ENCODE assay signal across 8 cellular contexts in the genomic region with DNA sequence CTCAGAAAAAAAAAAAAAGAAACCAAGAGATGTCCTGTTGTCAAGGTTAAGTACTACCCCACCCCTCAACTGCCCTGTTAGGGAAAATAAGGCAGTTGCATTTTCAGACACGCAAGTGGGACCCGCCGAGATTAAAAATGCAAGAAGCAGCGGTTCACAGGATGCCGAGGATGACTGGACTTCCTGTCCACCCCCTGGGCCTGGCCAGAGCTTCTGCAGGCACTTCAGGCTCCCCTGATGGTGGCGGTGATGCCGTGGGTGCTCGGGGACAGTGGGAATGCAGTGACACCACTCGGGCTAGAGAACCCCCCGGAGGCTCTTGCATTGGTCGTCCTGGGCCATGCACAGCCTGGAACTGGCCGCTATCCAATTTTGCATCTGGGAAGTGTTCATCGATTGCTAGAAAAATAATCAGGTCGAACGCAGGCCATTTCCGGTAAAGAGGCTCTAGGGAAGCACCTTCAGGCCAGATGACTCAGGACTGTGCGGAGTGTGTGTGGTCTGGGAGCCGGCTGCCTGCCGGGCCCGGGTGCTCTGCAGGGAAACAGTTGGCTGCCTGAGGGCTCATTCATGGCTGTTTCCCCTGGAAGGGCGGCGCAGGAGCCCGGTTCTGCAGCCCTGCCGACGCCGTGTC. TPM values are rescaled to one million over a fixed set of nuclear protein-coding genes. Genes with fewer than 3 reads are reported as not detected.
DNase-seq lines count a peak whose midpoint lies in the region; ATAC-seq and TF ChIP-seq lines count a peak whose summit lies in the region.

No MANE protein-coding gene starts in this region.

- H3K27ac Mint-ChIP-seq in activated naive CD4-positive, alpha-beta T cell treated with anti-CD3 and anti-CD28 coated beads for 36 hours = no peak overlapping the region
- no peak overlapping the region for H3K27ac Mint-ChIP-seq in glutamatergic neuron (ENCODE audit: unreplicated experiment)
- no peak overlapping the region for H3K27ac Mint-ChIP-seq in activated T-helper 1 cell treated with anti-CD3 and anti-CD28 coated beads, Interleukin-12 subunit alpha, Interleukin-12 subunit beta, Interleukin-2, Interleukin-4 antibody, amounts not matched to agents 30 ng/mL and 10 ng/mL and 1 ng/mL, durations not matched to agents 14 hours and 24 hours and 36 hours

- no peaks in the 10 kb centered on the region for H3K27me3 ChIP-seq in testis

- CTCF ChIA-PET in activated naive CD4-positive, alpha-beta T cell treated with anti-CD3 and anti-CD28 coated beads for 36 hours (lab: Charles Lee) = interaction anchor here (0.6 kb wide), 1 partner anchor 93 kb away, joined by 3 read pairs; no protein-coding TSS in a partner anchor

- H3K4me3 Mint-ChIP-seq in activated naive CD4-positive, alpha-beta T cell treated with anti-CD3 and anti-CD28 coated beads for 36 hours = no peak overlapping the region
- no peak overlapping the region for H3K4me3 Mint-ChIP-seq in glutamatergic neuron (ENCODE audit: unreplicated experiment)
- no peak overlapping the region for H3K4me3 Mint-ChIP-seq in activated T-helper 1 cell treated with anti-CD3 and anti-CD28 coated beads, Interleukin-12 subunit alpha, Interleukin-12 subunit beta, Interleukin-2, Interleukin-4 antibody, amounts not matched to agents 30 ng/mL and 10 ng/mL and 1 ng/mL, durations not matched to agents 14 hours and 24 hours and 36 hours

- H3K4me3 ChIP-seq in testis = no peak overlapping the region

- no peak for TF ChIP-seq POLR2A in testis (IDR thresholded peaks at IDR 0.05)

- H3K9me3 Mint-ChIP-seq in activated naive CD4-positive, alpha-beta T cell treated with anti-CD3 and anti-CD28 coated beads for 36 hours = no peaks in the 10 kb centered on the region
- H3K9me3 Mint-ChIP-seq in glutamatergic neuron (ENCODE audit: unreplicated experiment) = peaks cover 12% of the 10 kb centered on the region
- H3K9me3 Mint-ChIP-seq in activated T-helper 1 cell treated with anti-CD3 and anti-CD28 coated beads, Interleukin-12 subunit alpha, Interleukin-12 subunit beta, Interleukin-2, Interleukin-4 antibody, amounts not matched to agents 30 ng/mL and 10 ng/mL and 1 ng/mL, durations not matched to agents 14 hours and 24 hours and 36 hours = no peaks in the 10 kb centered on the region

- H3K4me1 Mint-ChIP-seq in activated naive CD4-positive, alpha-beta T cell treated with anti-CD3 and anti-CD28 coated beads for 36 hours (ENCODE audit: low read depth) = peaks cover 19% of the 10 kb centered on the region
- no peaks in the 10 kb centered on the region for H3K4me1 Mint-ChIP-seq in glutamatergic neuron (ENCODE audit: low read depth, unreplicated experiment)
- peaks cover 23% of the 10 kb centered on the region for H3K4me1 Mint-ChIP-seq in activated T-helper 1 cell treated with anti-CD3 and anti-CD28 coated beads, Interleukin-12 subunit alpha, Interleukin-12 subunit beta, Interleukin-2, Interleukin-4 antibody, amounts not matched to agents 30 ng/mL and 10 ng/mL and 1 ng/mL, durations not matched to agents 14 hours and 24 hours and 36 hours (ENCODE audit: low read depth)

- no peaks in the 10 kb centered on the region for H3K4me1 ChIP-seq in testis

- TF ChIP-seq CTCF in glutamatergic neuron (IDR thresholded peaks at IDR 0.05; ENCODE audit: partially characterized antibody, unreplicated experiment) (no peak), testis (IDR thresholded peaks at IDR 0.05) (no peak)

- no peaks in the 10 kb centered on the region for H3K9me3 ChIP-seq in testis

- ATAC-seq in HG02938 (IDR thresholded peaks at IDR 0.05; ENCODE audit: unreplicated experiment) (no peak), HG03280 (IDR thresholded peaks at IDR 0.05; ENCODE audit: unreplicated experiment) (no peak)

- DNase-seq in activated naive CD4-positive, alpha-beta T cell treated with anti-CD3 and anti-CD28 coated beads for 36 hours = peak; percentile 34
- no peak for DNase-seq in activated naive CD4-positive, alpha-beta T cell (lab: John Stamatoyannopoulos, UW)
- DNase-seq in SKM-1 (lab: John Stamatoyannopoulos, UW; ENCODE audit: unreplicated experiment) (peak; percentile 85), glutamatergic neuron (peak; percentile 35), testis (peak; percentile 35)
- no peak for DNase-seq in activated T-helper 1 cell treated with anti-CD3 and anti-CD28 coated beads, Interleukin-12 subunit alpha, Interleukin-12 subunit beta, Interleukin-2, Interleukin-4 antibody, amounts not matched to agents 30 ng/mL and 10 ng/mL and 1 ng/mL, durations not matched to agents 14 hours and 24 hours and 36 hours (ENCODE audit: low spot score)

- peaks cover 4% of the 10 kb centered on the region for H3K27me3 Mint-ChIP-seq in activated naive CD4-positive, alpha-beta T cell treated with anti-CD3 and anti-CD28 coated beads for 36 hours (ENCODE audit: low read depth)
- H3K27me3 Mint-ChIP-seq in glutamatergic neuron (ENCODE audit: unreplicated experiment) = peaks cover 8% of the 10 kb centered on the region
- H3K27me3 Mint-ChIP-seq in activated T-helper 1 cell treated with anti-CD3 and anti-CD28 coated beads, Interleukin-12 subunit alpha, Interleukin-12 subunit beta, Interleukin-2, Interleukin-4 antibody, amounts not matched to agents 30 ng/mL and 10 ng/mL and 1 ng/mL, durations not matched to agents 14 hours and 24 hours and 36 hours (ENCODE audit: insufficient read depth) = no peaks in the 10 kb centered on the region

- intact Hi-C loops in activated naive CD4-positive, alpha-beta T cell treated with anti-CD3 and anti-CD28 coated beads for 36 hours (cut with micrococcal nuclease) = no loop called here
- intact Hi-C loops in testis (cut with DNase I; ENCODE audit: low total_unique reads) = no loop called here
- intact Hi-C loops in activated T-helper 1 cell treated with anti-CD3 and anti-CD28 coated beads, Interleukin-12 subunit alpha, Interleukin-12 subunit beta, Interleukin-2, Interleukin-4 antibody, amounts not matched to agents 30 ng/mL and 10 ng/mL and 1 ng/mL, durations not matched to agents 14 hours and 24 hours and 36 hours (cut with micrococcal nuclease) = no loop called here

- H3K27ac ChIP-seq in testis = no peak overlapping the region

- H3K36me3 ChIP-seq in testis (ENCODE audit: low read depth, missing control alignments) = no peaks in the 10 kb centered on the region

- H3K36me3 Mint-ChIP-seq in activated naive CD4-positive, alpha-beta T cell treated with anti-CD3 and anti-CD28 coated beads for 36 hours (ENCODE audit: low read depth) = no peaks in the 10 kb centered on the region
- H3K36me3 Mint-ChIP-seq in glutamatergic neuron (ENCODE audit: unreplicated experiment) = peaks cover 5% of the 10 kb centered on the region
- no peaks in the 10 kb centered on the region for H3K36me3 Mint-ChIP-seq in activated T-helper 1 cell treated with anti-CD3 and anti-CD28 coated beads, Interleukin-12 subunit alpha, Interleukin-12 subunit beta, Interleukin-2, Interleukin-4 antibody, amounts not matched to agents 30 ng/mL and 10 ng/mL and 1 ng/mL, durations not matched to agents 14 hours and 24 hours and 36 hours (ENCODE audit: low read depth)

- WGBS in testis, 2 donors = 49 to 62% methylated on average over 14 to 25 of the region's 26 CpGs

RNA-seq across cellular contexts. Expression of a gene that starts 13.4 kb away (rescaled TPM):
- under 1 TPM in 1 of 2 experiments, not detected in 1; 0.14 TPM for total RNA-seq in activated naive CD4-positive, alpha-beta T cell treated with anti-CD3 and anti-CD28 coated beads for 36 hours
- total RNA-seq in glutamatergic neuron (ENCODE audit: unreplicated experiment) (9.0 TPM), testis (10 to 100 TPM; 47.7 to 59.6 TPM)
- polyA plus RNA-seq in testis (ENCODE audit: insufficient read depth, low read depth, low replicate concordance) = 48.8 TPM
- 0.20 TPM in 1 of 2 replicates, not detected in the other for total RNA-seq in activated T-helper 1 cell treated with anti-CD3 and anti-CD28 coated beads, Interleukin-12 subunit alpha, Interleukin-12 subunit beta, Interleukin-2, Interleukin-4 antibody, amounts not matched to agents 30 ng/mL and 10 ng/mL and 1 ng/mL, durations not matched to agents 14 hours and 24 hours and 36 hours

Comparison
In these comparisons a context has a peak if more than half of its experiments do, and no peak if none do; other contexts are left out.
1. DNase-seq: peak in activated naive CD4-positive, alpha-beta T cell treated with anti-CD3 and anti-CD28 coated beads for 36 hours (single experiment), SKM-1 (single experiment), glutamatergic neuron (single experiment) and testis (single experiment); none in activated naive CD4-positive, alpha-beta T cell (0 of 4) and activated T-helper 1 cell treated with anti-CD3 and anti-CD28 coated beads, Interleukin-12 subunit alpha, Interleukin-12 subunit beta, Interleukin-2, Interleukin-4 antibody, amounts not matched to agents 30 ng/mL and 10 ng/mL and 1 ng/mL, durations not matched to agents 14 hours and 24 hours and 36 hours (single experiment).